In genomic region chr22:16866167-16866566, GRCh38 we compare ENCODE assay signal across 20 cellular contexts. TPM values are rescaled to one million over a fixed set of nuclear protein-coding genes. Genes with fewer than 3 reads are reported as not detected.
"Had no signal": no experiment of that assay in that cellular context is flagged by ENCODE, and none has a peak within 500 bp of the region (broad histone marks: within the 10 kb centered on the region; RNA-seq: fewer than 3 reads in every experiment).

No MANE protein-coding gene starts in this region.

- H3K4me1 ChIP-seq: left ventricle myocardium inferior, sigmoid colon, testis, upper lobe of right lung had no signal

- H3K27me3 ChIP-seq: testis, upper lobe of right lung had no signal

- H3K27ac ChIP-seq: left ventricle myocardium inferior, sigmoid colon, testis, upper lobe of right lung had no signal

- H3K36me3 ChIP-seq: left ventricle myocardium inferior, sigmoid colon, upper lobe of right lung had no signal

- H3K4me3 ChIP-seq: left ventricle myocardium inferior, sigmoid colon, testis, upper lobe of right lung had no signal

- H3K9me3 ChIP-seq: left ventricle myocardium inferior, testis, upper lobe of right lung had no signal

- DNase-seq: activated CD4-positive, alpha-beta T cell treated with anti-CD3 and anti-CD28 coated beads for 1 hour; activated CD4-positive, alpha-beta T cell treated with anti-CD3 and anti-CD28 coated beads, Interleukin-2, amount 50 U/mL, for 48 hours; activated CD8-positive, alpha-beta memory T cell treated with anti-CD3 and anti-CD28 coated beads, Interleukin-2, amount 10 ng/mL, durations not matched to agents 7 days and 5 days; activated effector memory CD4-positive, alpha-beta T cell treated with anti-CD3 and anti-CD28 coated beads, Interleukin-2, amount 50 U/mL, for 16 hours; activated naive CD8-positive, alpha-beta T cell treated with anti-CD3 and anti-CD28 coated beads, Interleukin-2, amount 10 ng/mL, durations not matched to agents 7 days and 5 days; activated T-cell treated with anti-CD3 and anti-CD28 coated beads, Interleukin-2, amount 50 U/mL, for 24 hours; aorta; left ventricle myocardium inferior; nucleus accumbens; sigmoid colon; stimulated activated CD4-positive, alpha-beta T cell treated with anti-CD3 and anti-CD28 coated beads, Interleukin-12 subunit alpha, Interleukin-12 subunit beta, amount 100 ng/mL, for 4 hours; stimulated activated CD4-positive, alpha-beta T cell treated with anti-CD3 and anti-CD28 coated beads, Interleukin-2, amount 100 ng/mL, for 48 hours; stimulated activated naive CD4-positive, alpha-beta T cell treated with Interleukin-2 at 50 U/mL for 16 hours; testis; upper lobe of right lung had no signal

RNA-seq across cellular contexts. Expression of gene XKR3, which starts 41.0 kb away (rescaled TPM):
- total RNA-seq: activated naive CD8-positive, alpha-beta T cell treated with anti-CD3 and anti-CD28 coated beads, Interleukin-2, amount 10 ng/mL, durations not matched to agents 7 days and 5 days; aorta; bronchial epithelial cell; left ventricle myocardium inferior; mucosa of gallbladder; natural killer cell treated with Interleukin-12 subunit alpha and Interleukin-12 subunit beta and Interleukin-15 and Interleukin-18, amount 100 ng/mL, for 72 hours; progenitor cell of endocrine pancreas; sigmoid colon; upper lobe of right lung had no signal
- polyA plus RNA-seq: aorta, keratinocyte had no signal
